15 cellular contexts compared by ENCODE assay signal in genomic region chr17:18161226-18162094, GRCh38. TPM values are rescaled to one million over a fixed set of nuclear protein-coding genes. Genes with fewer than 3 reads are reported as not detected.
DNase-seq lines count a peak whose midpoint lies in the region; ATAC-seq and TF ChIP-seq lines count a peak whose summit lies in the region.
"Had no signal": no experiment of that assay in that cellular context is flagged by ENCODE, and none has a peak within 500 bp of the region (broad histone marks: within the 10 kb centered on the region; RNA-seq: fewer than 3 reads in every experiment).

No MANE protein-coding gene starts in this region.

- POLR2A ChIA-PET in activated naive CD8-positive, alpha-beta T cell treated with anti-CD3 and anti-CD28 coated beads, Interleukin-2, amount 10 ng/mL, durations not matched to agents 7 days and 5 days (lab: Charles Lee): interaction anchor here (0.6 to 2.0 kb wide), 2 partner anchors 21 to 71 kb away, joined by 5 read pairs; no protein-coding TSS in a partner anchor
- POLR2A ChIA-PET in WTC11 (lab: Charles Lee): no interaction called here

- no peak overlapping the region for H3K4me3 Mint-ChIP-seq in activated naive CD8-positive, alpha-beta T cell treated with anti-CD3 and anti-CD28 coated beads, Interleukin-2, amount 10 ng/mL, durations not matched to agents 7 days and 5 days
- H3K4me3 Mint-ChIP-seq in activated naive CD8-positive, alpha-beta T cell treated with anti-CD3 and anti-CD28 coated beads, Interleukin-2, amount 50 U/mL, for 24 hours: no peak overlapping the region
- H3K4me3 Mint-ChIP-seq in WTC11: no peak overlapping the region
- H3K4me3 Mint-ChIP-seq: activated CD4-positive, alpha-beta T cell treated with anti-CD3 and anti-CD28 coated beads for 36 hours; T-cell had no signal

- CTCF ChIA-PET in WTC11 (lab: Charles Lee): interaction anchor here (0.9 kb wide), 1 partner anchor 22 kb away, joined by 4 read pairs; no protein-coding TSS in a partner anchor

- no peaks in the 10 kb centered on the region for H3K9me3 Mint-ChIP-seq in activated naive CD8-positive, alpha-beta T cell treated with anti-CD3 and anti-CD28 coated beads, Interleukin-2, amount 10 ng/mL, durations not matched to agents 7 days and 5 days
- no peaks in the 10 kb centered on the region for H3K9me3 Mint-ChIP-seq in activated naive CD8-positive, alpha-beta T cell treated with anti-CD3 and anti-CD28 coated beads, Interleukin-2, amount 50 U/mL, for 24 hours
- H3K9me3 Mint-ChIP-seq in WTC11: no peaks in the 10 kb centered on the region
- H3K9me3 Mint-ChIP-seq: T-cell had no signal

- no peaks in the 10 kb centered on the region for H3K27me3 Mint-ChIP-seq in activated naive CD8-positive, alpha-beta T cell treated with anti-CD3 and anti-CD28 coated beads, Interleukin-2, amount 10 ng/mL, durations not matched to agents 7 days and 5 days
- H3K27me3 Mint-ChIP-seq in activated naive CD8-positive, alpha-beta T cell treated with anti-CD3 and anti-CD28 coated beads, Interleukin-2, amount 50 U/mL, for 24 hours: no peaks in the 10 kb centered on the region
- H3K27me3 Mint-ChIP-seq in WTC11 (ENCODE audit: low read depth): no peaks in the 10 kb centered on the region; the same call in 1 of the 2 replicates
- H3K27me3 Mint-ChIP-seq: activated CD4-positive, alpha-beta T cell treated with anti-CD3 and anti-CD28 coated beads for 36 hours; T-cell had no signal

- ATAC-seq in activated naive CD8-positive, alpha-beta T cell treated with anti-CD3 and anti-CD28 coated beads, Interleukin-2, amount 10 ng/mL, durations not matched to agents 7 days and 5 days (ENCODE audit: low read depth): no peak
- ATAC-seq in activated naive CD8-positive, alpha-beta T cell treated with anti-CD3 and anti-CD28 coated beads, Interleukin-2, amount 50 U/mL, for 24 hours: no peak
- peak; percentile 70 for ATAC-seq in HG02798 (IDR thresholded peaks at IDR 0.05; ENCODE audit: poor library complexity, unreplicated experiment)
- no peak for ATAC-seq in WTC11
- no peak for ATAC-seq in left lobe of liver
- ATAC-seq: activated CD4-positive, alpha-beta T cell treated with anti-CD3 and anti-CD28 coated beads for 36 hours; left cardiac atrium; T-cell had no signal

- H3K36me3 Mint-ChIP-seq in activated naive CD8-positive, alpha-beta T cell treated with anti-CD3 and anti-CD28 coated beads, Interleukin-2, amount 10 ng/mL, durations not matched to agents 7 days and 5 days: peaks cover 1% of the 10 kb centered on the region
- no peaks in the 10 kb centered on the region for H3K36me3 Mint-ChIP-seq in activated naive CD8-positive, alpha-beta T cell treated with anti-CD3 and anti-CD28 coated beads, Interleukin-2, amount 50 U/mL, for 24 hours (ENCODE audit: low read depth)
- no peaks in the 10 kb centered on the region for H3K36me3 Mint-ChIP-seq in WTC11
- H3K36me3 Mint-ChIP-seq: T-cell had no signal

- peaks cover 7% of the 10 kb centered on the region for H3K4me1 Mint-ChIP-seq in activated naive CD8-positive, alpha-beta T cell treated with anti-CD3 and anti-CD28 coated beads, Interleukin-2, amount 10 ng/mL, durations not matched to agents 7 days and 5 days
- H3K4me1 Mint-ChIP-seq in activated naive CD8-positive, alpha-beta T cell treated with anti-CD3 and anti-CD28 coated beads, Interleukin-2, amount 50 U/mL, for 24 hours: peaks cover 8% of the 10 kb centered on the region
- H3K4me1 Mint-ChIP-seq in WTC11: peaks cover 3% of the 10 kb centered on the region; the same call in 1 of the 2 replicates

- DNase-seq in activated naive CD8-positive, alpha-beta T cell treated with anti-CD3 and anti-CD28 coated beads, Interleukin-2, amount 10 ng/mL, durations not matched to agents 7 days and 5 days: no peak
- no peak for DNase-seq in activated naive CD8-positive, alpha-beta T cell treated with anti-CD3 and anti-CD28 coated beads, Interleukin-2, amount 50 U/mL, for 24 hours
- DNase-seq in WTC11 (ENCODE audit: low spot score) (no peak), midbrain (lab: John Stamatoyannopoulos, UW) (no peak), HT-29 (ENCODE audit: low spot score) (no peak), SHP77 (lab: John Stamatoyannopoulos, UW) (no peak), left lobe of liver (ENCODE audit: low spot score) (no peak)
- DNase-seq: activated CD4-positive, alpha-beta T cell treated with anti-CD3 and anti-CD28 coated beads for 36 hours; brain microvascular endothelial cell; left cardiac atrium; NCI-H2081 treated with DMSO at 0.1 percent for 48 hours; small intestine; T-cell; tibial artery had no signal

- H3K27ac Mint-ChIP-seq in activated naive CD8-positive, alpha-beta T cell treated with anti-CD3 and anti-CD28 coated beads, Interleukin-2, amount 10 ng/mL, durations not matched to agents 7 days and 5 days: peak overlapping the region; percentile 24
- no peak overlapping the region for H3K27ac Mint-ChIP-seq in activated naive CD8-positive, alpha-beta T cell treated with anti-CD3 and anti-CD28 coated beads, Interleukin-2, amount 50 U/mL, for 24 hours
- H3K27ac Mint-ChIP-seq in WTC11: peak overlapping the region; percentile 70; the same call in 1 of the 2 replicates
- H3K27ac Mint-ChIP-seq: activated CD4-positive, alpha-beta T cell treated with anti-CD3 and anti-CD28 coated beads for 36 hours; T-cell had no signal

- TF ChIP-seq CTCF in WTC11 (IDR thresholded peaks at IDR 0.05): no peak

TF ChIP-seq in WTC11, 78 proteins besides CTCF, POLR2A, EP300 and RAD21 (continues in another document):
- TF ChIP-seq ZNF671 (CRISPR knock-in tag; IDR thresholded peaks at IDR 0.05) (no peak), ZNF532 (CRISPR knock-in tag; IDR thresholded peaks at IDR 0.05; ENCODE audit: borderline replicate concordance) (no peak), SMAD3 (CRISPR knock-in tag; IDR thresholded peaks at IDR 0.05; ENCODE audit: borderline replicate concordance) (no peak), CDX4 (CRISPR knock-in tag; IDR thresholded peaks at IDR 0.05; ENCODE audit: borderline replicate concordance) (no peak), PRRX2 (CRISPR knock-in tag; IDR thresholded peaks at IDR 0.05) (no peak), KAT7 (CRISPR knock-in tag; IDR thresholded peaks at IDR 0.05; ENCODE audit: borderline replicate concordance) (no peak), ZMAT4 (CRISPR knock-in tag; IDR thresholded peaks at IDR 0.05) (no peak), FOXK1 (CRISPR knock-in tag; IDR thresholded peaks at IDR 0.05) (no peak), NFE2L1 (CRISPR knock-in tag; IDR thresholded peaks at IDR 0.05) (no peak), MLX (CRISPR knock-in tag; IDR thresholded peaks at IDR 0.05) (no peak)

RNA-seq across cellular contexts. Expression of gene ALKBH5, which starts 22.2 kb away (rescaled TPM):
- 100 to 1,000 TPM; 133 to 134 TPM for total RNA-seq in activated naive CD8-positive, alpha-beta T cell treated with anti-CD3 and anti-CD28 coated beads, Interleukin-2, amount 10 ng/mL, durations not matched to agents 7 days and 5 days
- total RNA-seq in WTC11 (2021) (105 to 115 TPM (median 111 TPM) in 3 replicates), left lobe of liver (69.2 TPM)
- total RNA-seq in HT-29 (2014; rRNA removed; shearing (Covaris generic)): 74.4 and 75.8 TPM in 2 replicates

RNA-seq across cellular contexts. Expression of gene MYO15A, which starts 52.9 kb away (rescaled TPM):
- 1 to 10 TPM; 1.0 TPM for total RNA-seq in activated naive CD8-positive, alpha-beta T cell treated with anti-CD3 and anti-CD28 coated beads, Interleukin-2, amount 10 ng/mL, durations not matched to agents 7 days and 5 days
- 2.6 to 4.5 TPM (median 3.6 TPM) in 3 replicates for total RNA-seq in WTC11 (2021)
- 0.05 TPM in 1 of 2 replicates, not detected in the other for total RNA-seq in HT-29 (2014; rRNA removed; shearing (Covaris generic))
- 6.0 TPM for total RNA-seq in left lobe of liver
